In the genomic region with DNA sequence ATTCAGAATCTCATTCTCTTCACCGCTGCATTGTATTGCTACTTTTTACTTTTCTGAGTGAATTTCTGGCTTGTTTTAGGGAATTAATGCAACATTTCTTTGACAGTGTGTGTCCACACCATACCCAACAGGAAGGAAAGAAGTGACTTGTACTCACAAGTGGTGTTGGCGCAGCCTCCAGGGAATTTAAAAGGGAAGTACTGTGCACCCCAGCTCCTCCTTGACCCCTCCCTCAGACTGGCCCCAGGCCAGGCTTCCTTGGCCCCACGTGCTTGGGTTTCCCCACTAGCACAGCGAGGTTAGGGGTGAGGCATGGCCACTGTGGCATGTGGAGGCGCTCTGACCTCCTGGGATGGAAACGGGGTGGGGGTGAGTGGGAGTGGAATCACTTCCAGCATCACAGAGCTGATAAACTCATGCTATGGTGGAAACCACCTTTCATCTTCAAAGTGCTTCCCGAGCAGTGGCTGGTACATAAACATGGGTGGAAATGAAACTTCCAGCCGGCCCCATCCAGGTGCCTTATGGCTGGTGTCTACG, we compare ENCODE assay signal across 22 cellular contexts.
A peak's percentile ranks its signal among the peaks of the same experiment; 100 is the strongest.
DNase-seq lines count a peak whose midpoint lies in the region; ATAC-seq, FAIRE-seq and TF ChIP-seq lines count a peak whose summit lies in the region.
"Had no signal": no experiment of that assay in that cellular context is flagged by ENCODE, and none has a peak within 500 bp of the region (broad histone marks: within the 10 kb centered on the region; RNA-seq: fewer than 3 reads in every experiment).

No MANE protein-coding gene starts in this region.

- H2AFZ ChIP-seq in K562 (ENCODE audit: low read depth, low read length), result no peak overlapping the region

- POLR2A ChIA-PET in K562 (lab: Yijun Ruan, JAX), result interaction anchor here (0.6 kb wide), 1 partner anchor 136 kb away, joined by 3 read pairs; no protein-coding TSS in a partner anchor

- ATAC-seq in left cardiac atrium (no peak), K562 (no peak), HG03571 (IDR thresholded peaks at IDR 0.05; ENCODE audit: unreplicated experiment) (no peak), HG02588 (IDR thresholded peaks at IDR 0.05; ENCODE audit: unreplicated experiment) (no peak)

- H3K27ac ChIP-seq in K562 (ENCODE audit: extremely low read depth, low read depth, low read length), result no peak overlapping the region
- H3K27ac ChIP-seq: SJCRH30 had no signal

- BruUV-seq in K562 (replicated peaks; lab: Mats Ljungman, UMichigan), result no TSS peak

- H3K4me1 ChIP-seq in K562 (replicated peaks in 1 of 2; ENCODE audit: control insufficient read depth in 2 of 2, insufficient read depth in 2 of 2, low read length in 2 of 2), result no peaks in the 10 kb centered on the region
- H3K4me1 ChIP-seq: SJCRH30 had no signal

- no peak for TF ChIP-seq EP300 in K562 (IDR thresholded peaks at IDR 0.05; ENCODE audit: low read length)

- H3K4me3 ChIP-seq in NB4 (ENCODE audit: low read depth, low read length), result no peak overlapping the region
- no peak overlapping the region for H3K4me3 ChIP-seq in K562
- H3K4me3 ChIP-seq: SJCRH30 had no signal

- intact Hi-C loops in cardiac septum (cut with DNase I) (no loop called here), left cardiac atrium (cut with DNase I) (no loop called here), K562 (cut with micrococcal nuclease) (no loop called here)

- peak; percentile 67 for DNase-seq in cardiac septum (ENCODE audit: low spot score)
- DNase-seq in left cardiac atrium, result no peak
- peak; percentile 74 for DNase-seq in NB4 (ENCODE audit: low read depth)
- DNase-seq in K562 (ENCODE audit: extremely low read depth in 1 of 4, low spot score in 3 of 4), result no peak
- no peak for DNase-seq in AG08396 (ENCODE audit: low spot score)
- DNase-seq: BE2C; CD4-positive, alpha-beta memory T cell; DMS153; GOT3; NCI-H1092 treated with DMSO at 0.1 percent for 48 hours; NCI-H146; NCI-H2029 treated with DMSO at 0.1 percent for 48 hours; NCI-H226; NCI-H510A treated with DMSO at 0.1 percent for 48 hours; NCI-H748 treated with DMSO at 0.1 percent for 48 hours; OCI-M1; SJCRH30; T1000 had no signal

- no peak for TF ChIP-seq POLR2A in NB4 (IDR thresholded peaks at IDR 0.05; ENCODE audit: extremely low read depth, insufficient read length)
- TF ChIP-seq POLR2A in K562 (conservative IDR thresholded peaks at IDR 0.05), result no peak

- H3K9me3 ChIP-seq in K562 (replicated peaks; ENCODE audit: control insufficient read depth, insufficient read depth, low read depth, low read length), result no peaks in the 10 kb centered on the region
- H3K9me3 ChIP-seq: BE2C had no signal

- H4K20me1 ChIP-seq in K562 (replicated peaks; ENCODE audit: control insufficient read depth, insufficient read depth, low read length), result no peaks in the 10 kb centered on the region; the same call in 1 of the 2 replicates

- under 1% methylated on average over 9 of the region's 9 CpGs for WGBS in K562 (ENCODE audit: insufficient coverage, low coverage, missing lambda C conversion rate)

- TF ChIP-seq RAD21 in K562 (CRISPR knock-in tag; conservative IDR thresholded peaks at IDR 0.05 in 1 of 2, IDR thresholded peaks at IDR 0.05 in 1 of 2), result no peak

- CTCF ChIA-PET in K562 (lab: Yijun Ruan, JAX; ENCODE audit: low intra/inter-chr PET ratio), result no interaction called here

- no peak for FAIRE-seq in K562 (lab: Jason Lieb, UNC)
- FAIRE-seq: GM12891, RCC 7860 had no signal

- no peak overlapping the region for H3K9ac ChIP-seq in K562 (ENCODE audit: insufficient read depth in 1 of 2, low read depth in 2 of 2, low read length in 2 of 2)

- H3K27me3 ChIP-seq in K562 (ENCODE audit: control insufficient read depth in 2 of 2, insufficient read depth in 2 of 2, low read length in 2 of 2), result peaks cover 5 to 17% of the 10 kb centered on the region in 2 experiments; a peak in 4 of 5 replicates
- H3K27me3 ChIP-seq: BE2C, SJCRH30 had no signal

- no peaks in the 10 kb centered on the region for H3K9me1 ChIP-seq in K562 (ENCODE audit: control insufficient read depth, insufficient read depth, low read length)

- in situ Hi-C loops in K562 (cut with MboI), result no loop called here

- no peak for TF ChIP-seq CTCF in NB4 (IDR thresholded peaks at IDR 0.05; ENCODE audit: low read depth, low read length)
- TF ChIP-seq CTCF in K562 (IDR thresholded peaks at IDR 0.05 in 2 of 3, conservative IDR thresholded peaks at IDR 0.05 in 1 of 3; ENCODE audit: insufficient read depth in 2 of 3, low read depth in 1 of 3, low read length in 3 of 3), result no peak

- H3K36me3 ChIP-seq in K562 (ENCODE audit: control insufficient read depth, insufficient read depth, low read length), result no peaks in the 10 kb centered on the region
- H3K36me3 ChIP-seq: SJCRH30 had no signal

- no peak overlapping the region for H3K4me2 ChIP-seq in K562 (ENCODE audit: insufficient read depth, low read length)

- H3K79me2 ChIP-seq in K562 (ENCODE audit: control insufficient read depth, insufficient read depth, low read length), result no peaks in the 10 kb centered on the region

TF ChIP-seq in K562, 482 proteins besides CTCF, POLR2A, EP300 and RAD21:
- TF ChIP-seq ZKSCAN1 (IDR thresholded peaks at IDR 0.05; ENCODE audit: low read depth, low read length) (no peak), L3MBTL2 (IDR thresholded peaks at IDR 0.05) (0 out of 2 replicates have a peak, but pooled peaks have one; percentile 29), FOXJ3 (CRISPR knock-in tag; IDR thresholded peaks at IDR 0.05) (no peak), SRSF3 (IDR thresholded peaks at IDR 0.05; ENCODE audit: insufficient read depth, low read length) (no peak), TAF7 (tag; IDR thresholded peaks at IDR 0.05) (no peak), ATF7 (IDR thresholded peaks at IDR 0.05) (no peak), JUN (IDR thresholded peaks at IDR 0.05; ENCODE audit: borderline replicate concordance, low read depth, low read length) (no peak), JUN (CRISPR knock-in tag; IDR thresholded peaks at IDR 0.05; ENCODE audit: borderline replicate concordance) (no peak), TSC22D4 (tag; IDR thresholded peaks at IDR 0.05) (no peak), TBL1XR1 (IDR thresholded peaks at IDR 0.05; ENCODE audit: low read length in 2 of 2) (no peak)

Comparison
In these comparisons a context has a peak if more than half of its experiments do, and no peak if none do; other contexts are left out.
1. DNase-seq: peak in cardiac septum (single experiment) and NB4 (single experiment); none in left cardiac atrium (single experiment), K562 (0 of 4) and AG08396 (single experiment).